In the genomic region with DNA sequence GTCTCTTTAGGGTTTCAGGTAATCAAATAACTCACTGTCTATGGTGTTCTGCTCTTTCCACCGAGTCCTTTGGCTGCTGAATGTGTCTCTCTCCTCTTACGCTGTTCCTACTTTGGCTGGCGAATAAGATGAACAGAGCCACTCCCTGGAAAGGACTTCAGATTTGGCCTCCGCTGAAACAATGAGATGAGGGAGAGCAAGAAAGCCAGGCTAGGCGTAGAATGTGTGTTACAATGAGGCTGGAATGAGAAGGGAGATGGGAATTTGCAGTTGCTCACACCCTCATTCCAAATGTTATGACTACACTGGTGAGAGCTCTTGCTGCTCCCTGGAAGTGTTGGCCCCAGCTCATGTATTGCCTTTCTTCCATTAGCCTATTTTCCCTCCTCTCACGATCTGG, we compare ENCODE assay signal across 1 cellular context.
TF ChIP-seq lines count a peak whose summit lies in the region.

A gene with protein sequence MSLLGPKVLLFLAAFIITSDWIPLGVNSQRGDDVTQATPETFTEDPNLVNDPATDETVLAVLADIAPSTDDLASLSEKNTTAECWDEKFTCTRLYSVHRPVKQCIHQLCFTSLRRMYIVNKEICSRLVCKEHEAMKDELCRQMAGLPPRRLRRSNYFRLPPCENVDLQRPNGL (minus strand): TSS at position 235 of the 400 bp plus-strand sequence. CDS start 722 bp downstream, outside the sequence.

TF ChIP-seq in H1, 55 proteins besides CTCF, POLR2A, EP300 and RAD21:
- no peak for TF ChIP-seq KDM4A (IDR thresholded peaks at IDR 0.05; ENCODE audit: low read depth, low read length, severe bottlenecking)
- no peak for TF ChIP-seq POLR2AphosphoS5 (IDR thresholded peaks at IDR 0.05; ENCODE audit: low read depth, low read length)
- no peak for TF ChIP-seq TBP (IDR thresholded peaks at IDR 0.05; ENCODE audit: low read depth, low read length)
- TF ChIP-seq SP4 (IDR thresholded peaks at IDR 0.05; ENCODE audit: low read length) = no peak
- TF ChIP-seq, protein P1, sequence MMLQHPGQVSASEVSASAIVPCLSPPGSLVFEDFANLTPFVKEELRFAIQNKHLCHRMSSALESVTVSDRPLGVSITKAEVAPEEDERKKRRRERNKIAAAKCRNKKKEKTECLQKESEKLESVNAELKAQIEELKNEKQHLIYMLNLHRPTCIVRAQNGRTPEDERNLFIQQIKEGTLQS (IDR thresholded peaks at IDR 0.05; ENCODE audit: insufficient read depth, low read depth, low read length) = no peak
- TF ChIP-seq RXRA (IDR thresholded peaks at IDR 0.05; ENCODE audit: insufficient read depth, low read depth, low read length) = no peak
- no peak for TF ChIP-seq TCF12 (IDR thresholded peaks at IDR 0.05; ENCODE audit: low read depth, low read length)
- no peak for TF ChIP-seq CREB1 (IDR thresholded peaks at IDR 0.05)
- no peak for TF ChIP-seq NRF1 (IDR thresholded peaks at IDR 0.05; ENCODE audit: low read depth, low read length)
- no peak for TF ChIP-seq TEAD4 (IDR thresholded peaks at IDR 0.05; ENCODE audit: low read depth, low read length)
- TF ChIP-seq CTBP2 (IDR thresholded peaks at IDR 0.05; ENCODE audit: borderline replicate concordance, insufficient read depth, insufficient read length, low read length) = no peak
- TF ChIP-seq HDAC6 (IDR thresholded peaks at IDR 0.05; ENCODE audit: low read depth, low read length) = no peak
- TF ChIP-seq BRCA1 (IDR thresholded peaks at IDR 0.05; ENCODE audit: low read depth, low read length) = no peak
- TF ChIP-seq TAF7 (optimal IDR thresholded peaks at IDR 0.05; ENCODE audit: borderline replicate concordance, low read depth, low read length) = no peak
TF ChIP-seq in H1: peak in this region for 0.
